Comparison of ENCODE assay signal across 8 cellular contexts in genomic region chr4:14871676-14872430, GRCh38.
DNase-seq lines count a peak whose midpoint lies in the region; ATAC-seq, FAIRE-seq and TF ChIP-seq lines count a peak whose summit lies in the region.
"Had no signal": no experiment of that assay in that cellular context is flagged by ENCODE, and none has a peak within 500 bp of the region (broad histone marks: within the 10 kb centered on the region; RNA-seq: fewer than 3 reads in every experiment).

No MANE protein-coding gene starts in this region.

- DNase-seq in GM12891 (ENCODE audit: insufficient read length, low spot score) (no peak), NCI-H146 (lab: John Stamatoyannopoulos, UW) (peak; percentile 93), GM12878 (ENCODE audit: low read depth, low spot score) (no peak), pancreas (peak in 2 of 6 donors; percentile 14 to 63), NCI-H526 (lab: John Stamatoyannopoulos, UW) (no peak), omental fat pad (ENCODE audit: low spot score) (no peak)

- intact Hi-C loops in GM12878 (cut with micrococcal nuclease; ENCODE audit: unreplicated experiment) = loop anchor here (2.0 kb wide), 1 partner anchor 131 kb away; the partner anchor contains the start of gene CPEB2
- intact Hi-C loops in pancreas (cut with DNase I) = no loop called here

- SMC1A ChIA-PET in GM12878 (lab: Charles Lee; ENCODE audit: uncharacterized antibody, unreplicated experiment) = interaction anchor here (1.0 to 1.6 kb wide), 3 partner anchors 8 to 65 kb away, joined by 4 to 6 read pairs (median 5); no protein-coding TSS in a partner anchor

- peak; percentile 29 to 57 (median 45); a peak in 5 of 6 replicates for TF ChIP-seq CTCF in GM12878 (IDR thresholded peaks at IDR 0.05 in 2 of 3, conservative IDR thresholded peaks at IDR 0.05 in 1 of 3; ENCODE audit: control insufficient read depth in 2 of 3, extremely low read depth in 1 of 3, insufficient read depth in 1 of 3, low read depth in 3 of 3, low read length in 3 of 3)
- TF ChIP-seq CTCF in pancreas (IDR thresholded peaks at IDR 0.05) = peak in 1 of 4 donors; percentile 12
- no peak for TF ChIP-seq CTCF in omental fat pad (IDR thresholded peaks at IDR 0.05)

- H3K4me2 ChIP-seq in GM12878 (ENCODE audit: control insufficient read depth, insufficient read depth) = no peak overlapping the region

- WGBS in GM12878 (ENCODE audit: insufficient coverage, insufficient replicate concordance, low lambda C conversion rate, missing lambda C conversion rate) = 51% methylated on average over 6 of the region's 6 CpGs
- WGBS in pancreas, 2 donors = 54 to 66% methylated on average over 6 of the region's 6 CpGs

- FAIRE-seq in GM12891 (lab: Jason Lieb, UNC) = peak; percentile 52
- no peak for FAIRE-seq in GM12878 (lab: Jason Lieb, UNC)
- no peak for FAIRE-seq in pancreas (lab: Jason Lieb, UNC)

- RAD21 ChIA-PET in GM12878 (lab: Charles Lee; ENCODE audit: unreplicated experiment) = interaction anchor here (1.6 kb wide), 1 partner anchor 8 kb away, joined by 4 read pairs; no protein-coding TSS in a partner anchor

- H3K27me3 ChIP-seq in GM12878 (replicated peaks in 1 of 2; ENCODE audit: control insufficient read depth in 2 of 2, insufficient read depth in 2 of 2, low read length in 1 of 2) = no peaks in the 10 kb centered on the region
- H3K27me3 ChIP-seq in pancreas = no peaks in the 10 kb centered on the region
- H3K27me3 ChIP-seq: SJCRH30 had no signal

- no peaks in the 10 kb centered on the region for H4K20me1 ChIP-seq in GM12878 (ENCODE audit: control insufficient read depth, insufficient read depth)

- H3K36me3 ChIP-seq in GM12878 (ENCODE audit: control insufficient read depth in 2 of 2, insufficient read depth in 2 of 2, low read length in 1 of 2) (no peaks in the 10 kb centered on the region), pancreas (no peaks in the 10 kb centered on the region)
- H3K36me3 ChIP-seq: SJCRH30 had no signal

- POLR2A ChIA-PET in GM12878 (lab: Charles Lee) = no interaction called here

- TF ChIP-seq EP300 in GM12878 (IDR thresholded peaks at IDR 0.05; ENCODE audit: borderline replicate concordance in 1 of 2, control insufficient read depth in 1 of 2, low read depth in 2 of 2, low read length in 2 of 2) = no peak

- H3K27ac ChIP-seq in GM12878 (ENCODE audit: control insufficient read depth, insufficient read depth) = no peak overlapping the region
- no peak overlapping the region for H3K27ac ChIP-seq in pancreas
- H3K27ac ChIP-seq: SJCRH30 had no signal

- no peak overlapping the region for H3K9ac ChIP-seq in GM12878 (ENCODE audit: control insufficient read depth, insufficient read depth, low read length)

- H3K79me2 ChIP-seq in GM12878 (ENCODE audit: control insufficient read depth, insufficient read depth, low read length) = no peaks in the 10 kb centered on the region

- peak; percentile 64 for ATAC-seq in GM12878
- peak in 3 of 4 donors; percentile 53 to 55 (median 55) for ATAC-seq in pancreas
- ATAC-seq in HG03045 (IDR thresholded peaks at IDR 0.05; ENCODE audit: unreplicated experiment) = no peak
- no peak for ATAC-seq in omental fat pad (ENCODE audit: low FRiP score)

- no peak overlapping the region for H2AFZ ChIP-seq in GM12878 (ENCODE audit: control insufficient read depth, low read depth, low read length)

- CTCF ChIA-PET in GM12878 (lab: Yijun Ruan, JAX) = interaction anchor here (1.0 to 1.4 kb wide), 2 partner anchors 12 to 13 kb away, joined by 3 to 4 read pairs; no protein-coding TSS in a partner anchor

- TF ChIP-seq POLR2A in GM12891 (IDR thresholded peaks at IDR 0.05; ENCODE audit: low read depth, low read length) (no peak), GM12878 (IDR thresholded peaks at IDR 0.05; ENCODE audit: low read depth, low read length) (no peak)

- no peaks in the 10 kb centered on the region; the same call in 2 of the 3 replicates for H3K9me3 ChIP-seq in GM12878 (replicated peaks; ENCODE audit: control insufficient read depth, insufficient read depth, low read length)
- no peaks in the 10 kb centered on the region for H3K9me3 ChIP-seq in pancreas
- H3K9me3 ChIP-seq: SJCRH30 had no signal

- no peak overlapping the region for H3K4me3 ChIP-seq in GM12878
- H3K4me3 ChIP-seq in pancreas = no peak overlapping the region
- H3K4me3 ChIP-seq: SJCRH30 had no signal

- in situ Hi-C loops in GM12878 (cut with MboI) = loop anchor here (10.0 kb wide), 1 partner anchor 133 kb away; the partner anchor contains the start of gene CPEB2

- H3K4me1 ChIP-seq in GM12878 (ENCODE audit: control insufficient read depth, insufficient read depth, low read length) (peaks cover 26% of the 10 kb centered on the region), pancreas (no peaks in the 10 kb centered on the region)
- H3K4me1 ChIP-seq: SJCRH30 had no signal

- no TSS peak for BruUV-seq in GM12878 (replicated peaks; lab: Mats Ljungman, UMichigan)

- TF ChIP-seq RAD21 in GM12878 (IDR thresholded peaks at IDR 0.05; ENCODE audit: insufficient read depth, low read depth, low read length) = peak; percentile 57

TF ChIP-seq in GM12891, 5 proteins besides CTCF, POLR2A, EP300 and RAD21:
- no peak for TF ChIP-seq POU2F2 (IDR thresholded peaks at IDR 0.05; ENCODE audit: low read depth, low read length)
- TF ChIP-seq SPI1 (IDR thresholded peaks at IDR 0.05; ENCODE audit: low read depth, low read length) = no peak
- TF ChIP-seq TAF1 (IDR thresholded peaks at IDR 0.05; ENCODE audit: low read depth, low read length) = no peak
- TF ChIP-seq PAX5 (IDR thresholded peaks at IDR 0.05; ENCODE audit: insufficient read depth, low read length, severe bottlenecking) = no peak
- TF ChIP-seq POLR2AphosphoS5 (IDR thresholded peaks at IDR 0.05; ENCODE audit: low read depth, low read length) = no peak

TF ChIP-seq in GM12878, 131 proteins besides CTCF, POLR2A, EP300 and RAD21:
- TF ChIP-seq FOXK2 (IDR thresholded peaks at IDR 0.05) (no peak), EED (IDR thresholded peaks at IDR 0.05; ENCODE audit: low read depth) (no peak), SMC3 (IDR thresholded peaks at IDR 0.05; ENCODE audit: borderline replicate concordance, low read length) (peak; percentile 59; the same call in 1 of the 2 replicates), MEF2B (IDR thresholded peaks at IDR 0.05; ENCODE audit: partially characterized antibody, poor library complexity, severe bottlenecking) (no peak), FOS (IDR thresholded peaks at IDR 0.05; ENCODE audit: borderline replicate concordance, extremely low read depth, insufficient read length) (no peak), YY1 (IDR thresholded peaks at IDR 0.05; ENCODE audit: low read depth, low read length) (peak; percentile 10; the same call in 1 of the 2 replicates)
- TF ChIP-seq, protein P1, sequence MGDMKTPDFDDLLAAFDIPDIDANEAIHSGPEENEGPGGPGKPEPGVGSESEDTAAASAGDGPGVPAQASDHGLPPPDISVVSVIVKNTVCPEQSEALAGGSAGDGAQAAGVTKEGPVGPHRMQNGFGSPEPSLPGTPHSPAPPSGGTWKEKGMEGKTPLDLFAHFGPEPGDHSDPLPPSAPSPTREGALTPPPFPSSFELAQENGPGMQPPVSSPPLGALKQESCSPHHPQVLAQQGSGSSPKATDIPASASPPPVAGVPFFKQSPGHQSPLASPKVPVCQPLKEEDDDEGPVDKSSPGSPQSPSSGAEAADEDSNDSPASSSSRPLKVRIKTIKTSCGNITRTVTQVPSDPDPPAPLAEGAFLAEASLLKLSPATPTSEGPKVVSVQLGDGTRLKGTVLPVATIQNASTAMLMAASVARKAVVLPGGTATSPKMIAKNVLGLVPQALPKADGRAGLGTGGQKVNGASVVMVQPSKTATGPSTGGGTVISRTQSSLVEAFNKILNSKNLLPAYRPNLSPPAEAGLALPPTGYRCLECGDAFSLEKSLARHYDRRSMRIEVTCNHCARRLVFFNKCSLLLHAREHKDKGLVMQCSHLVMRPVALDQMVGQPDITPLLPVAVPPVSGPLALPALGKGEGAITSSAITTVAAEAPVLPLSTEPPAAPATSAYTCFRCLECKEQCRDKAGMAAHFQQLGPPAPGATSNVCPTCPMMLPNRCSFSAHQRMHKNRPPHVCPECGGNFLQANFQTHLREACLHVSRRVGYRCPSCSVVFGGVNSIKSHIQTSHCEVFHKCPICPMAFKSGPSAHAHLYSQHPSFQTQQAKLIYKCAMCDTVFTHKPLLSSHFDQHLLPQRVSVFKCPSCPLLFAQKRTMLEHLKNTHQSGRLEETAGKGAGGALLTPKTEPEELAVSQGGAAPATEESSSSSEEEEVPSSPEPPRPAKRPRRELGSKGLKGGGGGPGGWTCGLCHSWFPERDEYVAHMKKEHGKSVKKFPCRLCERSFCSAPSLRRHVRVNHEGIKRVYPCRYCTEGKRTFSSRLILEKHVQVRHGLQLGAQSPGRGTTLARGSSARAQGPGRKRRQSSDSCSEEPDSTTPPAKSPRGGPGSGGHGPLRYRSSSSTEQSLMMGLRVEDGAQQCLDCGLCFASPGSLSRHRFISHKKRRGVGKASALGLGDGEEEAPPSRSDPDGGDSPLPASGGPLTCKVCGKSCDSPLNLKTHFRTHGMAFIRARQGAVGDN (IDR thresholded peaks at IDR 0.05) = no peak

Comparison
In these comparisons a context has a peak if more than half of its experiments do, and no peak if none do; other contexts are left out.
1. ATAC-seq: peak in GM12878 (single experiment) and pancreas (3 of 4); none in HG03045 (single experiment) and omental fat pad (single experiment).
2. CTCF ChIP-seq: peak in GM12878 (3 of 3); none in omental fat pad (0 of 3).